8 cellular contexts compared by ENCODE assay signal in genomic region chr6:36759177-36759757, GRCh38.
DNase-seq lines count a peak whose midpoint lies in the region; ATAC-seq, FAIRE-seq and TF ChIP-seq lines count a peak whose summit lies in the region.

No MANE protein-coding gene starts in this region.

- peaks cover 0 to 15% of the 10 kb centered on the region in 2 donors for H3K4me1 ChIP-seq in right atrium auricular region

- no peaks in the 10 kb centered on the region for H3K36me3 ChIP-seq in right atrium auricular region

- no peaks in the 10 kb centered on the region for H3K27me3 ChIP-seq in right atrium auricular region

- H3K4me3 Mint-ChIP-seq in T-helper 2 cell treated with Interferon-gamma antibody and Interleukin-4, amounts not matched to agents 5 μg/mL and 100 μg/mL, for 36 hours: no peak overlapping the region

- peak; percentile 97 to 98 for TF ChIP-seq CTCF in right atrium auricular region (IDR thresholded peaks at IDR 0.05)

- DNase-seq in AG08396 (ENCODE audit: low spot score) (peak; percentile 91), GM19239 (ENCODE audit: insufficient read length, low spot score) (peak; percentile 76), NCI-H187 (lab: John Stamatoyannopoulos, UW) (peak; percentile 20 to 63), amniotic stem cell (lab: John Stamatoyannopoulos, UW) (peak; percentile 33), right atrium auricular region (ENCODE audit: low spot score) (peak; percentile 87), sciatic nerve (ENCODE audit: low spot score) (peak; percentile 93)
- DNase-seq in T-helper 2 cell treated with Interferon-gamma antibody and Interleukin-4, amounts not matched to agents 5 μg/mL and 100 μg/mL, for 36 hours (ENCODE audit: low spot score): peak; percentile 70

- H3K36me3 Mint-ChIP-seq in T-helper 2 cell treated with Interferon-gamma antibody and Interleukin-4, amounts not matched to agents 5 μg/mL and 100 μg/mL, for 36 hours (ENCODE audit: low read depth): peaks cover 3% of the 10 kb centered on the region

- no peaks in the 10 kb centered on the region for H3K27me3 Mint-ChIP-seq in T-helper 2 cell treated with Interferon-gamma antibody and Interleukin-4, amounts not matched to agents 5 μg/mL and 100 μg/mL, for 36 hours (ENCODE audit: low read depth)

- intact Hi-C loops in sciatic nerve (cut with DNase I): no loop called here

- H3K9me3 Mint-ChIP-seq in T-helper 2 cell treated with Interferon-gamma antibody and Interleukin-4, amounts not matched to agents 5 μg/mL and 100 μg/mL, for 36 hours: no peaks in the 10 kb centered on the region

- ATAC-seq in sciatic nerve: peak; percentile 90
- ATAC-seq in HG03521 (IDR thresholded peaks at IDR 0.05; ENCODE audit: unreplicated experiment): no peak

- H3K4me1 Mint-ChIP-seq in T-helper 2 cell treated with Interferon-gamma antibody and Interleukin-4, amounts not matched to agents 5 μg/mL and 100 μg/mL, for 36 hours (ENCODE audit: low read depth): peaks cover 40% of the 10 kb centered on the region

- no peak overlapping the region for H3K27ac ChIP-seq in right atrium auricular region

- H3K27ac Mint-ChIP-seq in T-helper 2 cell treated with Interferon-gamma antibody and Interleukin-4, amounts not matched to agents 5 μg/mL and 100 μg/mL, for 36 hours: no peak overlapping the region

- no peaks in the 10 kb centered on the region for H3K9me3 ChIP-seq in right atrium auricular region

- H3K4me3 ChIP-seq in right atrium auricular region: no peak overlapping the region

- peak; percentile 92 for FAIRE-seq in GM19239 (lab: Jason Lieb, UNC)

Comparison
In these comparisons a context has a peak if more than half of its experiments do, and no peak if none do; other contexts are left out.
1. DNase-seq: peak in every context shown above with its lines; median percentile 93 in sciatic nerve; 91 in AG08396; 87 in right atrium auricular region; 76 in GM19239; 70 in T-helper 2 cell treated with Interferon-gamma antibody and Interleukin-4, amounts not matched to agents 5 μg/mL and 100 μg/mL, for 36 hours; 42 in NCI-H187; 33 in amniotic stem cell.